ENCODE assay signal across 24 cellular contexts in the genomic region with DNA sequence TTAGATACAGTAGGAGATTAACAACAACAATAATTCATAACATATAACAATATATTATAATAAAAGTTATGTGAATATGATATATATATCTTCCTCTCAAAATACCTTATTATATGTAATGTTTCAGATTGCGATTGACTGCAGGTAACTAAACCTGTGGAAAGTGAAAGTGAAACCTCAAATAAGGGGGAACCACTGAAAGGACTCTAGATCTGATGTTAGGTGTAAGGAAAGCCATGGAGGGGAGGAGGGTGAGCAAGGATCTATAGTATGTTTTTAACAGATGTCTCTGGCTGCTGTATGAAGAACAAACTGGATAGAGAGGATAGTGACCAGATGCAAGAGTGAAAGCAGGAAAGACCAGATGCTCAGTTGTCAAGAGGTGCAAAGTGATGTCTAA. TPM values are rescaled to one million over a fixed set of nuclear protein-coding genes. Genes with fewer than 3 reads are reported as not detected.
DNase-seq lines count a peak whose midpoint lies in the region; ATAC-seq lines count a peak whose summit lies in the region.
"Had no signal": no experiment of that assay in that cellular context is flagged by ENCODE, and none has a peak within 500 bp of the region (broad histone marks: within the 10 kb centered on the region; RNA-seq: fewer than 3 reads in every experiment).

No MANE protein-coding gene starts in this region.

- H3K9me3 Mint-ChIP-seq in activated T-cell treated with anti-CD3 and anti-CD28 coated beads, Interleukin-2, amount 50 U/mL, for 4 hours: peaks cover 3% of the 10 kb centered on the region
- H3K9me3 Mint-ChIP-seq in activated T-cell treated with anti-CD3 and anti-CD28 coated beads, Interleukin-2, amount 50 U/mL, for 24 hours: peaks cover 3% of the 10 kb centered on the region
- peaks cover 2% of the 10 kb centered on the region for H3K9me3 Mint-ChIP-seq in memory B cell
- H3K9me3 Mint-ChIP-seq: dendritic cell treated with granulocyte-macrophage colony-stimulating factor and Interleukin-4, amounts not matched to agents 40 ng/mL and 50 ng/mL, for 4 days had no signal

- no peaks in the 10 kb centered on the region for H3K36me3 Mint-ChIP-seq in activated T-cell treated with anti-CD3 and anti-CD28 coated beads, Interleukin-2, amount 50 U/mL, for 4 hours (ENCODE audit: insufficient read depth)
- no peaks in the 10 kb centered on the region for H3K36me3 Mint-ChIP-seq in activated T-cell treated with anti-CD3 and anti-CD28 coated beads, Interleukin-2, amount 50 U/mL, for 24 hours (ENCODE audit: low read depth)
- H3K36me3 Mint-ChIP-seq in memory B cell: no peaks in the 10 kb centered on the region
- H3K36me3 Mint-ChIP-seq: mesothelial cell of epicardium had no signal

- H3K4me1 Mint-ChIP-seq in activated T-cell treated with anti-CD3 and anti-CD28 coated beads, Interleukin-2, amount 50 U/mL, for 4 hours (ENCODE audit: low read depth): peaks cover 15% of the 10 kb centered on the region
- H3K4me1 Mint-ChIP-seq in activated T-cell treated with anti-CD3 and anti-CD28 coated beads, Interleukin-2, amount 50 U/mL, for 24 hours (ENCODE audit: low read depth): peaks cover 14% of the 10 kb centered on the region
- peaks cover 7% of the 10 kb centered on the region for H3K4me1 Mint-ChIP-seq in memory B cell
- H3K4me1 Mint-ChIP-seq: mesothelial cell of epicardium had no signal

- peaks cover 40% of the 10 kb centered on the region for H3K27me3 Mint-ChIP-seq in activated T-cell treated with anti-CD3 and anti-CD28 coated beads, Interleukin-2, amount 50 U/mL, for 4 hours (ENCODE audit: low read depth)
- H3K27me3 Mint-ChIP-seq in activated T-cell treated with anti-CD3 and anti-CD28 coated beads, Interleukin-2, amount 50 U/mL, for 24 hours: peaks cover 55% of the 10 kb centered on the region
- peaks cover 27% of the 10 kb centered on the region for H3K27me3 Mint-ChIP-seq in memory B cell

- no peak for DNase-seq in activated T-cell treated with anti-CD3 and anti-CD28 coated beads, Interleukin-2, amount 50 U/mL, for 4 hours
- no peak for DNase-seq in activated T-cell treated with anti-CD3 and anti-CD28 coated beads, Interleukin-2, amount 50 U/mL, for 24 hours
- DNase-seq in DMS53 (lab: John Stamatoyannopoulos, UW): peak; percentile 64
- peak; percentile 26 for DNase-seq in OCI-M1 (lab: John Stamatoyannopoulos, UW)
- DNase-seq in memory B cell (ENCODE audit: low spot score in 2 of 2): no peak
- DNase-seq in NCI-H1048 (lab: John Stamatoyannopoulos, UW): no peak
- DNase-seq: activated CD4-positive, alpha-beta T cell treated with anti-CD3 and anti-CD28 coated beads for 4 hours; activated effector memory CD4-positive, alpha-beta T cell treated with Interleukin-2 at 50 U/mL for 16 hours; amniotic stem cell; DMS79; H7; heart right ventricle; Karpas-422; left lung; NCI-H1105; NCI-H2081 treated with DMSO at 0.1 percent for 48 hours; NK-92 treated with Interleukin-12 subunit alpha and Interleukin-12 subunit beta, amount 100 ng/mL, for 24 hours; testis had no signal

- H3K27ac Mint-ChIP-seq in activated T-cell treated with anti-CD3 and anti-CD28 coated beads, Interleukin-2, amount 50 U/mL, for 24 hours: no peak overlapping the region
- no peak overlapping the region for H3K27ac Mint-ChIP-seq in memory B cell
- H3K27ac Mint-ChIP-seq: dendritic cell treated with granulocyte-macrophage colony-stimulating factor and Interleukin-4, amounts not matched to agents 40 ng/mL and 50 ng/mL, for 4 days; mesothelial cell of epicardium; nephron had no signal

- no peak for ATAC-seq in activated T-cell treated with anti-CD3 and anti-CD28 coated beads, Interleukin-2, amount 50 U/mL, for 4 hours
- ATAC-seq in memory B cell (ENCODE audit: low read depth) (peak; percentile 48), HG03095 (IDR thresholded peaks at IDR 0.05; ENCODE audit: unreplicated experiment) (no peak), GM21723 (IDR thresholded peaks at IDR 0.05; ENCODE audit: unreplicated experiment) (no peak)
- ATAC-seq: heart right ventricle, left lung, sciatic nerve had no signal

- peak overlapping the region; percentile 45 for H3K4me3 Mint-ChIP-seq in activated T-cell treated with anti-CD3 and anti-CD28 coated beads, Interleukin-2, amount 50 U/mL, for 4 hours
- no peak overlapping the region for H3K4me3 Mint-ChIP-seq in activated T-cell treated with anti-CD3 and anti-CD28 coated beads, Interleukin-2, amount 50 U/mL, for 24 hours
- no peak overlapping the region for H3K4me3 Mint-ChIP-seq in memory B cell
- H3K4me3 Mint-ChIP-seq: dendritic cell treated with granulocyte-macrophage colony-stimulating factor and Interleukin-4, amounts not matched to agents 40 ng/mL and 50 ng/mL, for 4 days; mesothelial cell of epicardium; nephron had no signal

RNA-seq across cellular contexts. Expression of a gene that starts 5.8 kb away (rescaled TPM):
- total RNA-seq in activated T-cell treated with anti-CD3 and anti-CD28 coated beads, Interleukin-2, amount 50 U/mL, for 4 hours: 1 to 10 TPM in 1 of 3 donors, under 1 TPM in 2; 0.42 to 1.7 (median 0.46) TPM
- total RNA-seq: sciatic nerve had no signal

Comparison
In these comparisons a context has a peak if more than half of its experiments do, and no peak if none do; other contexts are left out.
1. DNase-seq: peak in DMS53 (single experiment) and OCI-M1 (single experiment); none in activated T-cell treated with anti-CD3 and anti-CD28 coated beads, Interleukin-2, amount 50 U/mL, for 4 hours (single experiment), activated T-cell treated with anti-CD3 and anti-CD28 coated beads, Interleukin-2, amount 50 U/mL, for 24 hours (single experiment), memory B cell (0 of 2) and NCI-H1048 (single experiment).